ENCODE assay signal across 26 cellular contexts in genomic region chr17:4538236-4539002, GRCh38. TPM values are rescaled to one million over a fixed set of nuclear protein-coding genes. Genes with fewer than 3 reads are reported as not detected.
A peak's percentile ranks its signal among the peaks of the same experiment; 100 is the strongest.
DNase-seq lines count a peak whose midpoint lies in the region; ATAC-seq and TF ChIP-seq lines count a peak whose summit lies in the region.
"Had no signal": no experiment of that assay in that cellular context is flagged by ENCODE, and none has a peak within 500 bp of the region (broad histone marks: within the 10 kb centered on the region; RNA-seq: fewer than 3 reads in every experiment).

No MANE protein-coding gene starts in this region.

- 75 to 82% methylated on average over 5 to 8 of the region's 13 CpGs for WGBS in esophagus squamous epithelium, 2 donors
- 77 to 83% methylated on average over 13 of the region's 13 CpGs for WGBS in sigmoid colon, 2 donors
- WGBS in upper lobe of left lung, 2 donors, result 60 to 74% methylated on average over 6 to 10 of the region's 13 CpGs

- POLR2A ChIA-PET in RWPE1 (lab: Yijun Ruan, JAX; ENCODE audit: low non-redundant PET), result no interaction called here

- TF ChIP-seq EP300 in sigmoid colon (IDR thresholded peaks at IDR 0.05) (no peak), upper lobe of left lung (IDR thresholded peaks at IDR 0.05) (no peak)

- ATAC-seq in upper lobe of left lung (ENCODE audit: low FRiP score in 2 of 2), result no peak
- ATAC-seq: GM23338 had no signal

- CTCF ChIA-PET in RWPE1 (lab: Yijun Ruan, JAX), result interaction anchor here (1.1 to 1.5 kb wide), 2 partner anchors 28 to 86 kb away, joined by 4 to 6 read pairs; no protein-coding TSS in a partner anchor

- peaks cover 0 to 20% (median 0%) of the 10 kb centered on the region in 4 donors for H3K27me3 ChIP-seq in esophagus squamous epithelium
- H3K27me3 ChIP-seq in sigmoid colon, result peaks cover 0 to 21% (median 6%) of the 10 kb centered on the region in 3 donors
- no peaks in the 10 kb centered on the region for H3K27me3 ChIP-seq in upper lobe of left lung
- no peaks in the 10 kb centered on the region for H3K27me3 ChIP-seq in BE2C
- H3K27me3 ChIP-seq: hepatocyte had no signal

- intact Hi-C loops in esophagus squamous epithelium (cut with DNase I) (no loop called here), sigmoid colon (cut with DNase I) (no loop called here)

- peak overlapping the region; percentile 71 for H3K27ac ChIP-seq in RWPE1
- H3K27ac ChIP-seq in esophagus squamous epithelium, result peak overlapping the region in 3 of 4 donors; percentile 71 to 85 (median 76)
- H3K27ac ChIP-seq in sigmoid colon, result peak overlapping the region in 3 of 4 donors; percentile 47 to 72 (median 52)
- H3K27ac ChIP-seq in upper lobe of left lung, result peak overlapping the region; percentile 69 to 91 (median 87)
- H3K27ac ChIP-seq: hepatocyte had no signal

- no peak for TF ChIP-seq CTCF in RWPE1 (conservative IDR thresholded peaks at IDR 0.05; ENCODE audit: low read depth)
- no peak for TF ChIP-seq CTCF in esophagus squamous epithelium (IDR thresholded peaks at IDR 0.05)
- no peak for TF ChIP-seq CTCF in sigmoid colon (IDR thresholded peaks at IDR 0.05)
- no peak for TF ChIP-seq CTCF in upper lobe of left lung (IDR thresholded peaks at IDR 0.05)
- TF ChIP-seq CTCF in BE2C (IDR thresholded peaks at IDR 0.05; ENCODE audit: low read depth, low read length), result no peak

- DNase-seq in RWPE1 (ENCODE audit: low spot score) (no peak), esophagus squamous epithelium (lab: John Stamatoyannopoulos, UW) (no peak), sigmoid colon (peak; percentile 65), upper lobe of left lung (peak in 1 of 2 donors; percentile 47), inferior parietal cortex (ENCODE audit: extremely low spot score) (no peak), ecto neural progenitor cell (ENCODE audit: low spot score) (no peak), BE2C (no peak)
- DNase-seq: activated B cell treated with CpG ODN at 0.5 μM for 24 hours; activated CD4-positive, alpha-beta T cell treated with anti-CD3 and anti-CD28 coated beads, Interleukin-2, amount 50 U/mL, for 48 hours; activated CD8-positive, alpha-beta memory T cell treated with anti-CD3 and anti-CD28 coated beads, Interleukin-2, amount 50 U/mL, for 4 hours; cerebellar nuclear complex; DMS153; effector CD4-positive, alpha-beta T cell; NCI-H2029 treated with DMSO at 0.1 percent for 48 hours; NCI-H345; NCI-H748 treated with DMSO at 0.1 percent for 48 hours; T1000 had no signal

- H3K4me3 ChIP-seq in esophagus squamous epithelium (peak overlapping the region in 1 of 4 donors; percentile 3), sigmoid colon (no peak overlapping the region), upper lobe of left lung (peak overlapping the region in 1 of 4 donors; percentile 1), BE2C (ENCODE audit: low read depth, low read length) (no peak overlapping the region)
- H3K4me3 ChIP-seq: GM23338, hepatocyte, lung had no signal

- H3K4me1 ChIP-seq in esophagus squamous epithelium, result peaks cover 25 to 94% (median 49%) of the 10 kb centered on the region in 3 donors
- peaks cover 0 to 32% (median 22%) of the 10 kb centered on the region in 4 donors for H3K4me1 ChIP-seq in sigmoid colon
- H3K4me1 ChIP-seq in upper lobe of left lung, result peaks cover 69 to 88% (median 82%) of the 10 kb centered on the region in 4 donors
- peaks cover 3% of the 10 kb centered on the region for H3K4me1 ChIP-seq in BE2C

- H3K36me3 ChIP-seq in esophagus squamous epithelium (peaks cover 23 to 64% (median 33%) of the 10 kb centered on the region in 3 donors), sigmoid colon (peaks cover 14 to 51% (median 39%) of the 10 kb centered on the region in 4 donors), upper lobe of left lung (peaks cover 11 to 58% (median 37%) of the 10 kb centered on the region in 4 donors), BE2C (peaks cover 12% of the 10 kb centered on the region)

- TF ChIP-seq POLR2A in esophagus squamous epithelium (IDR thresholded peaks at IDR 0.05), result no peak
- TF ChIP-seq POLR2A in sigmoid colon (IDR thresholded peaks at IDR 0.05), result no peak
- TF ChIP-seq POLR2A in upper lobe of left lung (IDR thresholded peaks at IDR 0.05), result no peak

- no peaks in the 10 kb centered on the region for H3K9me3 ChIP-seq in esophagus squamous epithelium
- no peaks in the 10 kb centered on the region for H3K9me3 ChIP-seq in sigmoid colon
- no peaks in the 10 kb centered on the region for H3K9me3 ChIP-seq in upper lobe of left lung
- no peaks in the 10 kb centered on the region for H3K9me3 ChIP-seq in BE2C

RNA-seq across cellular contexts. Expression of gene MYBBP1A, which starts 16.8 kb away (rescaled TPM):
- total RNA-seq in esophagus squamous epithelium (10 to 100 TPM; 32.4 to 70.0 (median 54.4) TPM), sigmoid colon (10 to 100 TPM; 23.2 to 32.4 (median 27.4) TPM), upper lobe of left lung (100 to 1,000 TPM in 1 of 6 donors, 10 to 100 TPM in 5; 45.2 to 151 (median 57.3) TPM)
- polyA plus RNA-seq in sigmoid colon, result 10 to 100 TPM in 1 of 3 donors, 1 to 10 TPM in 2; 6.6 to 44.5 (median 7.4) TPM
- 97.1 TPM for polyA plus RNA-seq in BE2C (2012; ENCODE audit: insufficient read depth, insufficient read length, low read depth)

RNA-seq across cellular contexts. Expression of gene GGT6, which starts 22.0 kb away (rescaled TPM):
- total RNA-seq in esophagus squamous epithelium (100 to 1,000 TPM in 1 of 4 donors, 10 to 100 TPM in 3; 46.0 to 141 (median 68.5) TPM), sigmoid colon (1 to 10 TPM in 1 of 4 donors, under 1 TPM in 1, not detected in 2; 0.71 to 3.0 TPM), upper lobe of left lung (10 to 100 TPM in 3 of 6 donors, 1 to 10 TPM in 3; 3.8 to 18.7 (median 9.7) TPM)
- polyA plus RNA-seq in sigmoid colon, result 10 to 100 TPM; 22.2 to 94.4 (median 28.4) TPM
- polyA plus RNA-seq in BE2C (2012; ENCODE audit: insufficient read depth, insufficient read length, low read depth), result not detected
- total RNA-seq: activated B cell treated with CpG ODN at 0.5 μM for 24 hours; activated T-helper 2 cell treated with anti-CD3 and anti-CD28 coated beads, Interferon-gamma antibody, Interleukin-2, Interleukin-4, amounts not matched to agents 10 μg/mL and 5 μg/mL and 100 μg/mL, durations not matched to agents 14 hours and 24 hours and 36 hours; CD4-positive, alpha-beta memory T cell; G401; hepatocyte; MCF 10A; sciatic nerve had no signal
- polyA plus RNA-seq: CD4-positive, alpha-beta memory T cell; GM23338; hepatocyte; neural cell had no signal

RNA-seq across cellular contexts. Expression of gene SPNS2, which starts 39.7 kb away (rescaled TPM):
- total RNA-seq in esophagus squamous epithelium (10 to 100 TPM; 36.8 to 66.6 (median 47.6) TPM), sigmoid colon (10 to 100 TPM in 1 of 4 donors, 1 to 10 TPM in 3; 5.3 to 10.8 (median 8.3) TPM), upper lobe of left lung (10 to 100 TPM; 41.8 to 89.1 (median 55.2) TPM)
- polyA plus RNA-seq in sigmoid colon, result 10 to 100 TPM in 2 of 3 donors, 1 to 10 TPM in 1; 6.6 to 40.5 (median 12.0) TPM
- 3.6 TPM for polyA plus RNA-seq in BE2C (2012; ENCODE audit: insufficient read depth, insufficient read length, low read depth)
- total RNA-seq: MCF 10A had no signal

RNA-seq across cellular contexts. Expression of gene SMTNL2, which starts 45.9 kb away (rescaled TPM):
- total RNA-seq in esophagus squamous epithelium (under 1 TPM; 0.41 to 0.76 (median 0.69) TPM), sigmoid colon (1 to 10 TPM in 3 of 4 donors, under 1 TPM in 1; 0.33 to 1.9 (median 1.6) TPM), upper lobe of left lung (1 to 10 TPM in 5 of 6 donors, under 1 TPM in 1; 0.49 to 7.3 (median 3.6) TPM)
- under 1 TPM in 2 of 3 donors, not detected in 1; 0.45 to 0.60 TPM for polyA plus RNA-seq in sigmoid colon
- 2.1 TPM for polyA plus RNA-seq in BE2C (2012; ENCODE audit: insufficient read depth, insufficient read length, low read depth)
- total RNA-seq: activated B cell treated with CpG ODN at 0.5 μM for 24 hours; activated T-helper 2 cell treated with anti-CD3 and anti-CD28 coated beads, Interferon-gamma antibody, Interleukin-2, Interleukin-4, amounts not matched to agents 10 μg/mL and 5 μg/mL and 100 μg/mL, durations not matched to agents 14 hours and 24 hours and 36 hours; CD4-positive, alpha-beta memory T cell; G401; MCF 10A had no signal
- polyA plus RNA-seq: CD4-positive, alpha-beta memory T cell had no signal
